8 cellular contexts compared by ENCODE assay signal in the genomic region with DNA sequence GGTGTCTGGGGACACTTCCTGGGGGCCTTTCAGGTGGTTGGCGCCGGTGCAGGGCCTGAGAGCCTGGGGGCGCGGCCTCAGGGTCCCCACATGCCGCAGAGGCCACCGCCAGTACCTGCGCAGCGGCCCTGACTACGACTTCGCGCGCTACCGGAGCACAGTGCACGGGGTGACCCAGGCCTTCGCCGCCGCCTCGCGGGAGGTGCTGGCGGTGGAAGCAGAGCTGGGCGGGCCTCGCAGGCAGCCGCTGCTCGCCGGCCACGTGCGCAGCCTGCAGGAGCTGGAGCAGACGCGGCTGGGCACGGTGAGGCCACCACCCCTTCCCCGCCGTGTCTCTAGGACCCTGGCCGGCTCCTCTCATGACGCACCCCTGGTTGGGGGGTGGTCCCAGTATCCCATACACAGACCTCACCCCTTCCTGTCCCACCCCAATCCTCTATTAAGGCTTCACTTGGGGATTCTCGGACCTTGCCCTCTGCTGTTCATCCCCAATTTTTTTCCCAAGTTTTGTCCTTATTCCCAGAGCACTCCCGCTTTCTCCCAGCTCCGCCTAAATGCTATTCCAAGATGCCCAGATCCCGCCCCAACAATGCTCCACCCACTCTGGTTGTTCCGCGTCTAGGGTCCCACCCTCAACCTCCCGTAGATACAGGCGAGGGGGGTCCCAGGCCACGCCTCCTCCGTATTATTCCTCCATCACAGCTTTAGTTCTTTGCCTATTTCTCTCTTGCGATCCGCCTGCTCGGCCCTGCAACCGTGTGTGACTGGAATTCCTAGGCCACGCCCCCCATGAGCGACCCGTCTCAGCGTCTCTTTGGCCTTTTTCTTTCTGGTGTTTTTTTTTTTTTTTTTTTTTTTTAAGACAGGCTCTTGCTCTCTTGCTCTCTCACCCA.
DNase-seq lines count a peak whose midpoint lies in the region; ATAC-seq and TF ChIP-seq lines count a peak whose summit lies in the region.

No MANE protein-coding gene starts in this region.

- peaks cover 5% of the 10 kb centered on the region for H3K36me3 Mint-ChIP-seq in memory B cell
- H3K36me3 Mint-ChIP-seq in stimulated activated effector memory CD8-positive, alpha-beta T cell treated with anti-CD3 and anti-CD28 coated beads, Interleukin-12 subunit alpha, Interleukin-12 subunit beta, amount 100 ng/mL, for 72 hours = peaks cover 34% of the 10 kb centered on the region

- DNase-seq in 8988T = peak; percentile 65
- DNase-seq in GM13976 (ENCODE audit: low spot score) = peak; percentile 80
- DNase-seq in NCI-H2196 treated with DMSO at 0.1 percent for 48 hours (lab: John Stamatoyannopoulos, UW; ENCODE audit: unreplicated experiment) = peak; percentile 80
- DNase-seq in activated CD4-positive, alpha-beta T cell treated with anti-CD3 and anti-CD28 coated beads for 4 hours = peak; percentile 57 to 69
- DNase-seq in effector CD8-positive, alpha-beta T cell (lab: John Stamatoyannopoulos, UW) = peak; percentile 67
- peak; percentile 66 to 73 for DNase-seq in memory B cell (ENCODE audit: low spot score in 2 of 2)
- peak in 1 of 2 donors; percentile 62 for DNase-seq in stimulated activated effector memory CD8-positive, alpha-beta T cell treated with anti-CD3 and anti-CD28 coated beads, Interleukin-12 subunit alpha, Interleukin-12 subunit beta, amount 100 ng/mL, for 72 hours (ENCODE audit: low spot score in 2 of 2)

- ATAC-seq in HG02973 (IDR thresholded peaks at IDR 0.05; ENCODE audit: unreplicated experiment) (peak; percentile 30), memory B cell (ENCODE audit: low read depth) (peak; percentile 50)
- ATAC-seq in stimulated activated effector memory CD8-positive, alpha-beta T cell treated with anti-CD3 and anti-CD28 coated beads, Interleukin-12 subunit alpha, Interleukin-12 subunit beta, amount 100 ng/mL, for 72 hours = peak; percentile 75

- H3K4me1 Mint-ChIP-seq in memory B cell = peaks cover 34% of the 10 kb centered on the region
- H3K4me1 Mint-ChIP-seq in stimulated activated effector memory CD8-positive, alpha-beta T cell treated with anti-CD3 and anti-CD28 coated beads, Interleukin-12 subunit alpha, Interleukin-12 subunit beta, amount 100 ng/mL, for 72 hours = peaks cover 48% of the 10 kb centered on the region

- in situ Hi-C loops in GM13976 (cut with MboI; ENCODE audit: low sequenced_read_pairs, unreplicated experiment) = no loop called here

- no peaks in the 10 kb centered on the region for H3K9me3 Mint-ChIP-seq in memory B cell
- H3K9me3 Mint-ChIP-seq in stimulated activated effector memory CD8-positive, alpha-beta T cell treated with anti-CD3 and anti-CD28 coated beads, Interleukin-12 subunit alpha, Interleukin-12 subunit beta, amount 100 ng/mL, for 72 hours = no peaks in the 10 kb centered on the region

- H3K27ac Mint-ChIP-seq in memory B cell = peak overlapping the region; percentile 95
- peak overlapping the region; percentile 94 for H3K27ac Mint-ChIP-seq in stimulated activated effector memory CD8-positive, alpha-beta T cell treated with anti-CD3 and anti-CD28 coated beads, Interleukin-12 subunit alpha, Interleukin-12 subunit beta, amount 100 ng/mL, for 72 hours

- peak; percentile 36 for TF ChIP-seq CTCF in GM13976 (IDR thresholded peaks at IDR 0.05; ENCODE audit: borderline replicate concordance, control extremely low read depth, extremely low read depth, insufficient read depth, missing control alignments)

- peak overlapping the region; percentile 90 for H3K4me3 Mint-ChIP-seq in memory B cell
- peak overlapping the region; percentile 84 for H3K4me3 Mint-ChIP-seq in stimulated activated effector memory CD8-positive, alpha-beta T cell treated with anti-CD3 and anti-CD28 coated beads, Interleukin-12 subunit alpha, Interleukin-12 subunit beta, amount 100 ng/mL, for 72 hours

- no peaks in the 10 kb centered on the region for H3K27me3 Mint-ChIP-seq in memory B cell
